11 cellular contexts compared by ENCODE assay signal in the genomic region with DNA sequence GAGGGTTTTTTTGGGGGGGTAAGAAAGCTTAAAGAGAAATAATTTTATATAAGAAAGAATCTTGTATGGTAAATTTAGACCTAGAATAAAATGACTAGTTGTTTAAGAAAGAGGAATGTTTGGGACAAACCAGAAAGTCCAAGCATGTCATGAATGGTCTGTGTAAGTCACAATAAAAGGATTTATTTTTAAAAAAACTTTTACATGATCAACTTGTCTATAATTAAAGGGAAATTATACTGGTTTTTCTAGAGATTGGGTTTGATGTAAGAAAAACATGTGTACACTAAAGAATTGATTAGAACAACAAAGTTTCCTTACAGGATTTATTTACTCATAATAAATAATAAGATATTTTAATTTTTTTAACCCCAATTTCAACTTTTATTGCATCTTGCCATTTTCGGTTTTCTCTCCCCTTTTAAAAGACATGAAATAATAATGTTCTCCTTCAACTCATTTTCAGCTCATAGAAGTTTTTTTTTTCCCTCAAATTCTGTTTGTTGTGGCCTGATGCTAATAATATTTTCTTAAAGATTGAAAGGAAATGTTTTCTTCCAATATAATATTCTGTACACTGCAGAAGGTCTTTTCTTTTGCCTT.
"Had no signal": no experiment of that assay in that cellular context is flagged by ENCODE, and none has a peak within 500 bp of the region (broad histone marks: within the 10 kb centered on the region; RNA-seq: fewer than 3 reads in every experiment).

No MANE protein-coding gene starts in this region.

- H3K9me3 ChIP-seq: ascending aorta had no signal

- H3K4me1 ChIP-seq: ascending aorta, lower lobe of right lung had no signal

- ATAC-seq: activated CD4-positive, alpha-beta T cell treated with anti-CD3 and anti-CD28 coated beads for 36 hours; activated CD8-positive, alpha-beta T cell treated with anti-CD3 and anti-CD28 coated beads, Interleukin-2, amount 10 ng/mL, durations not matched to agents 7 days and 5 days; lower lobe of right lung had no signal

- H3K4me3 ChIP-seq: ascending aorta, lower lobe of right lung had no signal

- H3K36me3 ChIP-seq: ascending aorta, lower lobe of right lung, WERI-Rb-1 had no signal

- DNase-seq: activated CD4-positive, alpha-beta T cell treated with anti-CD3 and anti-CD28 coated beads for 36 hours; activated CD8-positive, alpha-beta T cell treated with anti-CD3 and anti-CD28 coated beads, Interleukin-2, amount 10 ng/mL, durations not matched to agents 7 days and 5 days; activated naive CD4-positive, alpha-beta T cell; effector memory CD4-positive, alpha-beta T cell; hippocampal formation; kidney glomerular epithelial cell; lower lobe of right lung; naive B cell; retina; WERI-Rb-1 had no signal

- H3K27me3 ChIP-seq: ascending aorta had no signal

- H3K27ac ChIP-seq: ascending aorta, lower lobe of right lung, WERI-Rb-1 had no signal
